2 cellular contexts compared by ENCODE assay signal in genomic region chr10:99620713-99621453, GRCh38.
A peak's percentile ranks its signal among the peaks of the same experiment; 100 is the strongest.
TF ChIP-seq lines count a peak whose summit lies in the region.

No MANE protein-coding gene starts in this region.

TF ChIP-seq in HCT116, 20 proteins besides CTCF, POLR2A, EP300 and RAD21 (continued from another document):
- peak; percentile 75 for TF ChIP-seq YY1 (IDR thresholded peaks at IDR 0.05; ENCODE audit: extremely low read depth, insufficient replicate concordance, low read depth, low read length)

TF ChIP-seq in SK-N-SH treated with all-trans-retinoic acid at 6 μM for 48 hours, 23 proteins besides CTCF, POLR2A, EP300 and RAD21 (continued from another document):
- TF ChIP-seq PATZ1 (CRISPR knock-in tag; IDR thresholded peaks at IDR 0.05; ENCODE audit: borderline replicate concordance), result 0 out of 2 replicates have a peak, but pooled peaks have one; percentile 50
- TF ChIP-seq OSR1 (CRISPR knock-in tag; IDR thresholded peaks at IDR 0.05), result no peak
- no peak for TF ChIP-seq CSDC2 (CRISPR knock-in tag; IDR thresholded peaks at IDR 0.05)
- no peak for TF ChIP-seq RARB (CRISPR knock-in tag; IDR thresholded peaks at IDR 0.05)
